16 cellular contexts compared by ENCODE assay signal in the genomic region with DNA sequence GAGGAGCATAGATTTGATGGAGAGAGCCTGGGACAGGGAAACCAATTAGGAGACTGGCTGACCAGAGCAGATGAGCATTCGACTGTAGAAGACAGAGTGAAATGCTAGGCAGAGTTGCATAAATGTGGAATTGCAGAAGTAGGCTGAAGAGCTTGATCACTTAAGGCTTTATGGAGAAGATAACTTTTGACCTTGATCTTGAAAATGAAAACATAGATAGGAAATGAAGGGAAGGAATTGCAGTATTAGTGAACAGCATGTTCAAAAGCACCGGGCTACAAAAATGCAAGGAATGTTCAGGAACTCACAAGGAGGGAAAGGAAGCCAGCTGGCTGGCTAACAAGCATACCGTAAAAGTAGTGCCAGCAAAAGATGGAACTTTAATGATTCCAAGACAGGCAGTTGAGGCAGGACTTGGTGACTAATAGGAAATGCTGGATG. TPM values are rescaled to one million over a fixed set of nuclear protein-coding genes. Genes with fewer than 3 reads are reported as not detected.
DNase-seq lines count a peak whose midpoint lies in the region; ATAC-seq, FAIRE-seq and TF ChIP-seq lines count a peak whose summit lies in the region.
"Had no signal": no experiment of that assay in that cellular context is flagged by ENCODE, and none has a peak within 500 bp of the region (broad histone marks: within the 10 kb centered on the region; RNA-seq: fewer than 3 reads in every experiment).

No MANE protein-coding gene starts in this region.

- H3K9me3 ChIP-seq in mammary epithelial cell (replicated peaks; ENCODE audit: insufficient read depth, low read length), result no peaks in the 10 kb centered on the region

- no peaks in the 10 kb centered on the region for H3K9me3 Mint-ChIP-seq in MCF 10A (ENCODE audit: unreplicated experiment)
- H3K9me3 Mint-ChIP-seq: activated naive CD8-positive, alpha-beta T cell treated with anti-CD3 and anti-CD28 coated beads for 36 hours; dendritic cell treated with granulocyte-macrophage colony-stimulating factor and Interleukin-4, amounts not matched to agents 40 ng/mL and 50 ng/mL, for 4 days; naive B cell had no signal

- H3K4me1 ChIP-seq in mammary epithelial cell (ENCODE audit: insufficient read depth, low read length), result peaks cover 15% of the 10 kb centered on the region

- WGBS in mammary epithelial cell (ENCODE audit: low coverage, missing lambda C conversion rate), result 64% methylated on average over 2 of the region's 3 CpGs

- no peaks in the 10 kb centered on the region for H3K27me3 ChIP-seq in mammary epithelial cell (ENCODE audit: insufficient read depth, low read length)

- POLR2A ChIA-PET in MCF 10A (lab: Yijun Ruan, JAX), result interaction anchor here (0.6 kb wide), 1 partner anchor 88 kb away, joined by 4 read pairs; no protein-coding TSS in a partner anchor

- peaks cover 5% of the 10 kb centered on the region for H3K36me3 Mint-ChIP-seq in MCF 10A (ENCODE audit: insufficient read depth, unreplicated experiment)
- H3K36me3 Mint-ChIP-seq: naive B cell had no signal

- CTCF ChIA-PET in mammary epithelial cell (lab: Charles Lee; ENCODE audit: low non-redundant PET) (no interaction called here), MCF 10A (lab: Yijun Ruan, JAX) (no interaction called here)

- DNase-seq in mammary epithelial cell (no peak), MCF 10A (ENCODE audit: unreplicated experiment) (no peak), astrocyte of the hippocampus (ENCODE audit: low read depth, low spot score) (peak; percentile 88), kidney glomerular epithelial cell (lab: John Stamatoyannopoulos, UW) (peak; percentile 7), urothelium cell line (ENCODE audit: low spot score) (peak; percentile 8), DMS53 treated with DMSO at 0.1 percent for 48 hours (lab: John Stamatoyannopoulos, UW; ENCODE audit: unreplicated experiment) (no peak), cerebellar nuclear complex (lab: John Stamatoyannopoulos, UW) (no peak)
- DNase-seq: 8988T; activated naive CD8-positive, alpha-beta T cell treated with anti-CD3 and anti-CD28 coated beads for 36 hours; foreskin melanocyte; naive B cell; PC-3 had no signal

- H3K36me3 ChIP-seq in mammary epithelial cell (ENCODE audit: insufficient read depth, low read length), result peaks cover 3% of the 10 kb centered on the region

- H3K27ac ChIP-seq in mammary epithelial cell (ENCODE audit: insufficient read depth, low read depth, low read length), result no peak overlapping the region

- intact Hi-C loops in mammary epithelial cell (cut with micrococcal nuclease) (no loop called here), MCF 10A (cut with micrococcal nuclease) (no loop called here)

- no peak overlapping the region for H3K4me3 ChIP-seq in mammary epithelial cell (replicated peaks in 1 of 3; ENCODE audit: insufficient read depth in 1 of 3, low read depth in 2 of 3, low read length in 3 of 3)

- no peaks in the 10 kb centered on the region for H3K79me2 ChIP-seq in mammary epithelial cell (ENCODE audit: insufficient read depth, low read length)

- H3K27me3 Mint-ChIP-seq in MCF 10A (ENCODE audit: insufficient read depth, unreplicated experiment), result no peaks in the 10 kb centered on the region
- H3K27me3 Mint-ChIP-seq: activated naive CD8-positive, alpha-beta T cell treated with anti-CD3 and anti-CD28 coated beads for 36 hours; dendritic cell treated with granulocyte-macrophage colony-stimulating factor and Interleukin-4, amounts not matched to agents 40 ng/mL and 50 ng/mL, for 4 days; naive B cell had no signal

- H3K9ac ChIP-seq in mammary epithelial cell (ENCODE audit: insufficient read depth, low read length), result no peak overlapping the region

- peaks cover 17% of the 10 kb centered on the region for H3K4me1 Mint-ChIP-seq in MCF 10A (ENCODE audit: insufficient read depth, unreplicated experiment)
- H3K4me1 Mint-ChIP-seq: activated naive CD8-positive, alpha-beta T cell treated with anti-CD3 and anti-CD28 coated beads for 36 hours; naive B cell had no signal

- FAIRE-seq in urothelium cell line (lab: Jason Lieb, UNC), result no peak
- FAIRE-seq: D721Med had no signal

- BruUV-seq in mammary epithelial cell (replicated peaks; lab: Mats Ljungman, UMichigan) (no TSS peak), MCF 10A (replicated peaks; lab: Mats Ljungman, UMichigan) (no TSS peak)

- in situ Hi-C loops in mammary epithelial cell (cut with MboI; ENCODE audit: low sequenced_read_pairs in 2 of 2), result no loop called here

- no peak overlapping the region for H3K4me2 ChIP-seq in mammary epithelial cell (ENCODE audit: insufficient read depth, low read depth, low read length)

- no peaks in the 10 kb centered on the region for H4K20me1 ChIP-seq in mammary epithelial cell (ENCODE audit: insufficient read depth, low read length)

- H2AFZ ChIP-seq in mammary epithelial cell (ENCODE audit: low read depth, low read length), result peak overlapping the region; percentile 6

- ATAC-seq in GM21529 (IDR thresholded peaks at IDR 0.05; ENCODE audit: unreplicated experiment), result no peak

- H3K27ac Mint-ChIP-seq in MCF 10A (ENCODE audit: low read depth, unreplicated experiment), result no peak overlapping the region
- H3K27ac Mint-ChIP-seq: activated naive CD8-positive, alpha-beta T cell treated with anti-CD3 and anti-CD28 coated beads for 36 hours; dendritic cell treated with granulocyte-macrophage colony-stimulating factor and Interleukin-4, amounts not matched to agents 40 ng/mL and 50 ng/mL, for 4 days had no signal

- no peak overlapping the region for H3K4me3 Mint-ChIP-seq in MCF 10A (ENCODE audit: unreplicated experiment)
- H3K4me3 Mint-ChIP-seq: activated naive CD8-positive, alpha-beta T cell treated with anti-CD3 and anti-CD28 coated beads for 36 hours; dendritic cell treated with granulocyte-macrophage colony-stimulating factor and Interleukin-4, amounts not matched to agents 40 ng/mL and 50 ng/mL, for 4 days; naive B cell had no signal

- dilution Hi-C loops in mammary epithelial cell (cut with HindIII; ENCODE audit: low sequenced_read_pairs), result no loop called here

- TF ChIP-seq CTCF in mammary epithelial cell (conservative IDR thresholded peaks at IDR 0.05 in 1 of 2, IDR thresholded peaks at IDR 0.05 in 1 of 2; ENCODE audit: extremely low read depth in 1 of 2, insufficient read depth in 1 of 2, low read depth in 1 of 2, low read length in 2 of 2) (no peak), MCF 10A (IDR thresholded peaks at IDR 0.05; ENCODE audit: unreplicated experiment) (no peak)

RNA-seq across cellular contexts. Expression of a gene that starts 20.5 kb away (rescaled TPM):
- 10 to 100 TPM; 11.8 to 34.2 TPM for total RNA-seq in mammary epithelial cell
- 15.7 TPM for polyA plus RNA-seq in mammary epithelial cell
- polyA minus RNA-seq in mammary epithelial cell, result 4.5 TPM
- 40.4 and 47.4 TPM in 2 replicates for total RNA-seq in MCF 10A (2022)

RNA-seq across cellular contexts. Expression of a gene that starts 41.7 kb away (rescaled TPM):
- total RNA-seq in mammary epithelial cell (not detected), MCF 10A (2022) (not detected in 2 replicates)
- not detected for polyA plus RNA-seq in mammary epithelial cell
- not detected for polyA minus RNA-seq in mammary epithelial cell
- total RNA-seq: activated naive CD8-positive, alpha-beta T cell treated with anti-CD3 and anti-CD28 coated beads for 36 hours; NCI-H460; PC-3 had no signal

Comparison
In these comparisons a context has a peak if more than half of its experiments do, and no peak if none do; other contexts are left out.
1. DNase-seq: peak in astrocyte of the hippocampus (single experiment), kidney glomerular epithelial cell (single experiment) and urothelium cell line (single experiment); none in mammary epithelial cell (single experiment), MCF 10A (single experiment), DMS53 treated with DMSO at 0.1 percent for 48 hours (single experiment) and cerebellar nuclear complex (0 of 2).